Comparison of ENCODE assay signal across 19 cellular contexts in genomic region chr10:132792796-132793195, GRCh38.
"Had no signal": no experiment of that assay in that cellular context is flagged by ENCODE, and none has a peak within 500 bp of the region (broad histone marks: within the 10 kb centered on the region; RNA-seq: fewer than 3 reads in every experiment).

No MANE protein-coding gene starts in this region.

- H3K4me3 ChIP-seq: SJSA1, SK-N-MC had no signal

- H3K4me2 ChIP-seq: KMS-11 had no signal

- H3K9ac ChIP-seq: KMS-11 had no signal

- H3K27ac ChIP-seq: KMS-11, SJSA1, SK-N-MC had no signal

- DNase-seq: Kasumi-1, MM.1S, NCI-H1092 treated with DMSO at 0.1 percent for 48 hours, NCI-H1436, NCI-H187, NCI-H2029 treated with DMSO at 0.1 percent for 48 hours, NCI-H2107, NCI-H226, NCI-H446, NCI-H510A, NCI-H524 treated with DMSO at 0.1 percent for 48 hours, NCI-H69, NCI-H774, Right ventricle myocardium superior, SIG-M5, T-cell had no signal

- H3K36me3 ChIP-seq: SJSA1 had no signal
